ENCODE assay signal across 8 cellular contexts in the genomic region with DNA sequence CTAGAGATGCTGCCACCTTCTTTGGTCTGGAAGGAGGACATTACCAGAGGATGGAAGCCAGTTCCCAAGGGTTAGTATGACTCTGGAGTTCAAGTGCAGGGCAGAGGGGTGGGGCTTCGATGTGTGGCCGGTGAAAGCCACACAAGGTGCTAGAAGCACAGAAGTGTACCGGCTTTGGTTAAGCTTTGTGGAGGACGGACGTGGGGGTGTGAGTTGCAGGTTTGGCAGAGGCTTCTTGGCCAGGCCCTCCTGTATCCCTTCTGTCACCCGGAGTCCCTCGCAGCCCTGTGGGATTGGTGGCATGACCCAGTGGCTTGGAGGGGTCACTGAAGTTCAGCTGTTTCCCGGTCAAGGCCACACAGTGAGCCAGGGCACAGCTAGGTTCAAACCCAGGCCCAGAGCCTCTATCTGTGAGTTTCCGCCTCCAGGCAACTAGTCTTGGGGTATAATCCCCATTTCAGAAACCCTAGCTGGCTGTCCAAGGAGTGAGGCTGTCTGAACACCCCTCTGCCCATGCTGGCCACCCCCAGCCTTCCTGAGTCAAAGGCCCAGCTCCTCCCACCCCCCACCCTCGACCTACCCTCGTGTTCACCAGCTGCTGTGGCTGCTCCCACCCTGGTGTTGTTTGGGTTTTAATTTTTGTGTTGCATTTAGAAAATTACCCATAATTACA. TPM values are rescaled to one million over a fixed set of nuclear protein-coding genes. Genes with fewer than 3 reads are reported as not detected.
DNase-seq lines count a peak whose midpoint lies in the region; ATAC-seq and TF ChIP-seq lines count a peak whose summit lies in the region.

No MANE protein-coding gene starts in this region.

- POLR2A ChIA-PET in activated CD4-positive, alpha-beta T cell treated with anti-CD3 and anti-CD28 coated beads, Interleukin-2, amount 10 ng/mL, durations not matched to agents 7 days and 5 days (lab: Charles Lee), result interaction anchor here (0.6 to 0.7 kb wide), 2 partner anchors 17 to 23 kb away, joined by 3 read pairs; no protein-coding TSS in a partner anchor
- POLR2A ChIA-PET in T-cell (lab: Charles Lee), result no interaction called here

- peaks cover 31 to 44% of the 10 kb centered on the region in 2 donors for H3K4me1 ChIP-seq in thyroid gland

- H3K27ac ChIP-seq in thyroid gland, result peak overlapping the region; percentile 62 to 90 (median 90)

- peak; percentile 39 for DNase-seq in activated CD4-positive, alpha-beta T cell treated with anti-CD3 and anti-CD28 coated beads, Interleukin-2, amount 10 ng/mL, durations not matched to agents 7 days and 5 days
- DNase-seq in activated CD4-positive, alpha-beta T cell treated with anti-CD3 and anti-CD28 coated beads, Interleukin-2, amount 50 U/mL, for 1 hour, result no peak
- DNase-seq in T-cell (no peak), iris pigment epithelial cell (ENCODE audit: low read depth) (peak; percentile 55), thyroid gland (no peak), RKO (ENCODE audit: low spot score) (no peak), DMS53 (lab: John Stamatoyannopoulos, UW) (no peak)

- peaks cover 47% of the 10 kb centered on the region for H3K27me3 Mint-ChIP-seq in activated CD4-positive, alpha-beta T cell treated with anti-CD3 and anti-CD28 coated beads, Interleukin-2, amount 10 ng/mL, durations not matched to agents 7 days and 5 days
- H3K27me3 Mint-ChIP-seq in T-cell, result peaks cover 24 to 27% of the 10 kb centered on the region in 2 donors

- no peaks in the 10 kb centered on the region for H3K36me3 ChIP-seq in thyroid gland

- no peaks in the 10 kb centered on the region for H3K9me3 ChIP-seq in thyroid gland

- H3K27me3 ChIP-seq in thyroid gland, result no peaks in the 10 kb centered on the region

- no peaks in the 10 kb centered on the region for H3K9me3 Mint-ChIP-seq in activated CD4-positive, alpha-beta T cell treated with anti-CD3 and anti-CD28 coated beads, Interleukin-2, amount 10 ng/mL, durations not matched to agents 7 days and 5 days
- H3K9me3 Mint-ChIP-seq in T-cell, result no peaks in the 10 kb centered on the region

- CTCF ChIA-PET in activated CD4-positive, alpha-beta T cell treated with anti-CD3 and anti-CD28 coated beads, Interleukin-2, amount 10 ng/mL, durations not matched to agents 7 days and 5 days (lab: Charles Lee), result interaction anchor here (0.5 to 4.9 kb wide), 5 partner anchors 14 to 194 kb away, joined by 3 to 21 read pairs (median 3); no protein-coding TSS in a partner anchor
- CTCF ChIA-PET in T-cell (lab: Charles Lee), result interaction anchor here in 1 of 2 donors (0.6 to 1.7 kb wide), 3 partner anchors 25 to 459 kb away, joined by 3 to 6 read pairs (median 4); no protein-coding TSS in a partner anchor

- TF ChIP-seq CTCF in thyroid gland (IDR thresholded peaks at IDR 0.05), result no peak

- peaks cover 51% of the 10 kb centered on the region for H3K4me1 Mint-ChIP-seq in activated CD4-positive, alpha-beta T cell treated with anti-CD3 and anti-CD28 coated beads, Interleukin-2, amount 10 ng/mL, durations not matched to agents 7 days and 5 days
- peaks cover 40 to 55% (median 52%) of the 10 kb centered on the region in 3 donors for H3K4me1 Mint-ChIP-seq in T-cell

- ATAC-seq in T-cell (replicated peaks in 1 of 4), result no peak
- no peak for ATAC-seq in GM21360 (IDR thresholded peaks at IDR 0.05; ENCODE audit: unreplicated experiment)

- intact Hi-C loops in thyroid gland (cut with DNase I), result loop anchor here (5.0 to 10.0 kb wide), 3 partner anchors 62 to 210 kb away; a partner anchor contains a TSS

- no peak for TF ChIP-seq POLR2A in thyroid gland (IDR thresholded peaks at IDR 0.05)

- 21% methylated on average over 6 of the region's 11 CpGs for WGBS in thyroid gland, 2 donors

- no peaks in the 10 kb centered on the region for H3K36me3 Mint-ChIP-seq in activated CD4-positive, alpha-beta T cell treated with anti-CD3 and anti-CD28 coated beads, Interleukin-2, amount 10 ng/mL, durations not matched to agents 7 days and 5 days (ENCODE audit: low read depth)
- no peaks in the 10 kb centered on the region for H3K36me3 Mint-ChIP-seq in T-cell

- H3K4me3 Mint-ChIP-seq in activated CD4-positive, alpha-beta T cell treated with anti-CD3 and anti-CD28 coated beads, Interleukin-2, amount 10 ng/mL, durations not matched to agents 7 days and 5 days, result no peak overlapping the region
- peak overlapping the region in 1 of 3 donors; percentile 89 for H3K4me3 Mint-ChIP-seq in T-cell

- peak overlapping the region; percentile 37 for H3K27ac Mint-ChIP-seq in activated CD4-positive, alpha-beta T cell treated with anti-CD3 and anti-CD28 coated beads, Interleukin-2, amount 10 ng/mL, durations not matched to agents 7 days and 5 days
- H3K27ac Mint-ChIP-seq in T-cell, result peak overlapping the region; percentile 66 to 78

- no peak overlapping the region for H3K4me3 ChIP-seq in thyroid gland (replicated peaks in 1 of 3)

RNA-seq across cellular contexts. Expression of a gene that starts 4.6 kb away (rescaled TPM):
- 100 to 1,000 TPM; 112 to 123 TPM for total RNA-seq in activated CD4-positive, alpha-beta T cell treated with anti-CD3 and anti-CD28 coated beads, Interleukin-2, amount 10 ng/mL, durations not matched to agents 7 days and 5 days
- total RNA-seq in T-cell (100 to 1,000 TPM in 4 of 5 donors, 10 to 100 TPM in 1; 71.3 to 127 (median 102) TPM), thyroid gland (10 to 100 TPM; 40.5 to 75.6 (median 56.1) TPM)

RNA-seq across cellular contexts. Expression of a gene that starts 17.2 kb away (rescaled TPM):
- not detected for total RNA-seq in activated CD4-positive, alpha-beta T cell treated with anti-CD3 and anti-CD28 coated beads, Interleukin-2, amount 10 ng/mL, durations not matched to agents 7 days and 5 days
- total RNA-seq in T-cell (under 1 TPM in 3 of 5 donors, not detected in 2; 0.16 to 0.33 (median 0.30) TPM), thyroid gland (1 to 10 TPM; 1.1 to 7.1 (median 2.2) TPM)

RNA-seq across cellular contexts. Expression of a gene that starts 23.3 kb away (rescaled TPM):
- 10 to 100 TPM; 10.7 to 12.1 TPM for total RNA-seq in activated CD4-positive, alpha-beta T cell treated with anti-CD3 and anti-CD28 coated beads, Interleukin-2, amount 10 ng/mL, durations not matched to agents 7 days and 5 days
- 10 to 100 TPM; 38.3 to 59.8 (median 55.0) TPM for total RNA-seq in T-cell
- 10 to 100 TPM; 12.7 to 24.2 (median 22.9) TPM for total RNA-seq in thyroid gland

RNA-seq across cellular contexts. Expression of a gene that starts 28.7 kb away (rescaled TPM):
- not detected for total RNA-seq in activated CD4-positive, alpha-beta T cell treated with anti-CD3 and anti-CD28 coated beads, Interleukin-2, amount 10 ng/mL, durations not matched to agents 7 days and 5 days
- total RNA-seq in T-cell (1 to 10 TPM in 3 of 5 donors, not detected in 2; 1.5 to 1.7 (median 1.5) TPM), thyroid gland (1 to 10 TPM in 3 of 4 donors, not detected in 1; 3.7 to 9.9 (median 5.1) TPM)

Comparison
In these comparisons a context has a peak if more than half of its experiments do, and no peak if none do; other contexts are left out.
1. DNase-seq: peak in activated CD4-positive, alpha-beta T cell treated with anti-CD3 and anti-CD28 coated beads, Interleukin-2, amount 10 ng/mL, durations not matched to agents 7 days and 5 days (single experiment) and iris pigment epithelial cell (single experiment); none in activated CD4-positive, alpha-beta T cell treated with anti-CD3 and anti-CD28 coated beads, Interleukin-2, amount 50 U/mL, for 1 hour (single experiment), T-cell (0 of 34), thyroid gland (0 of 2), RKO (single experiment) and DMS53 (single experiment).